9 cellular contexts compared by ENCODE assay signal in the genomic region with DNA sequence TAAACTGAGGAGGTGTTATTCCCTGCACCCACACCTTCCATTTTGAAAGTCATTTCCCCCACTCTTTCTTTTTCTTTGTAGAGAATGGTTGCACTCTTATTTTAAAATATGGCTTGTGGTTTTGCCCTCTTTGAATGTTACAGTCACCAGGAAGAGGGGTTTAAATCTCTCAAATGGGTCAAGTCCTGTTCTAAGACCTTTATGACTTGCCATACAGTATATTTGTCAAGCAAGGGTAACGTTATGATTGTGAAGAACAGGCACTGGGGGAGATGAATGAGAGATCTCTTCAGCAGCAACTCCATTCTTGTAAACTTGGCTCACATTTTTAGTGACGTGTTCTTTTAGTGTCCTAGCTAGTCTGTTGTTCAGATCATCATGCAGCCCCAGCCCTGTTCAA.
"Had no signal": no experiment of that assay in that cellular context is flagged by ENCODE, and none has a peak within 500 bp of the region (broad histone marks: within the 10 kb centered on the region; RNA-seq: fewer than 3 reads in every experiment).

No MANE protein-coding gene starts in this region.

- H3K9me3 Mint-ChIP-seq: GM23338, H9, HFFc6 had no signal

- ATAC-seq: GM23338, HCT116 had no signal

- H3K9ac ChIP-seq: GM23248 had no signal

- H3K4me3 ChIP-seq: GM23248, GM23338, HAP-1 had no signal

- H3K27ac Mint-ChIP-seq: GM23338, H9, HFFc6 had no signal

- H3K4me2 ChIP-seq: GM23338 had no signal

- H2AFZ ChIP-seq: GM23248, GM23338 had no signal

- DNase-seq: GM23248, GOT3, H7, H9, HCEC 1CT, HFFc6 had no signal

- H3K4me3 Mint-ChIP-seq: GM23338, H9, HFFc6 had no signal

- H3K36me3 ChIP-seq: HAP-1 had no signal

- H3K9me3 ChIP-seq: HAP-1 had no signal
